Comparison of ENCODE assay signal across 1 cellular context in the genomic region with DNA sequence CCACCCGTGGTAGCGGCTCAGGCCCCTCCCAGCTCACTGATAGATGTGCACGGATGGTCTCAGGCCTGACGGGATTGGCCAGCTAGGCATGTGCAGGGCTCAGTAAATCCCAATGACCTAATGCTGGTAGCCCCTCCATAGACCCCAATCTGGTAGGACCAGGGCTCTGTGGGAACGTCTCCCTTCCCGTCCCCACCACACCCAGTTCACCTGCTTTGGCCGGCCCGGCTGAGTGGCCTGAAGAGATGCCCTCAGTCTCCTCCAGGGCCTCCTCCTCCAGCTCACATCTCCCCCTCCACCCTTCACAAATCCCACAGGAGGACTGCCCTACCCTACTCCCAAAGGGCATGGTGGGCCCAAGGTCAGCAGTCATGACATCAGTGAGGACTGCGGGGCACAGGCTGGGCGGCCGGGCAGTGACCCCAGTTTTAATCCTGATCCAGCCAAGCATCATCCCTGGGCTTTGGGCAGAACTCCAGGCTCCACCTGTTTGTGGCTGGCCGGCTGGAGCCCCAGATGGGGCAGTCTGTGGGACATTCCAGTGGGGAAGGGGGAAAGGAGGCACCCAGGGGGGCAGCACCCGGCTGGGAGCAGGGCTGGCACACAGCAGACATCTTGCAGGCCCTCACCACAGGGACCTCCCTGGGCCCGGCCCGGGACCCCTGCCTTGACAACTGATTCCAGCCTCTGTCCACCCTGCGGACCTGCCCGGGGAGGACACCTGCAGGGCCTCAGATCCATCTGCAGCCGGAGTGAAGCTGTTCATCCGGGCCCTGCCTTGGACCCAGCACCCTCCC.
TF ChIP-seq lines count a peak whose summit lies in the region.

No MANE protein-coding gene starts in this region.

TF ChIP-seq in HEK293, 187 proteins besides CTCF, POLR2A, EP300 and RAD21 (continued from another document):
- TF ChIP-seq, protein P1, sequence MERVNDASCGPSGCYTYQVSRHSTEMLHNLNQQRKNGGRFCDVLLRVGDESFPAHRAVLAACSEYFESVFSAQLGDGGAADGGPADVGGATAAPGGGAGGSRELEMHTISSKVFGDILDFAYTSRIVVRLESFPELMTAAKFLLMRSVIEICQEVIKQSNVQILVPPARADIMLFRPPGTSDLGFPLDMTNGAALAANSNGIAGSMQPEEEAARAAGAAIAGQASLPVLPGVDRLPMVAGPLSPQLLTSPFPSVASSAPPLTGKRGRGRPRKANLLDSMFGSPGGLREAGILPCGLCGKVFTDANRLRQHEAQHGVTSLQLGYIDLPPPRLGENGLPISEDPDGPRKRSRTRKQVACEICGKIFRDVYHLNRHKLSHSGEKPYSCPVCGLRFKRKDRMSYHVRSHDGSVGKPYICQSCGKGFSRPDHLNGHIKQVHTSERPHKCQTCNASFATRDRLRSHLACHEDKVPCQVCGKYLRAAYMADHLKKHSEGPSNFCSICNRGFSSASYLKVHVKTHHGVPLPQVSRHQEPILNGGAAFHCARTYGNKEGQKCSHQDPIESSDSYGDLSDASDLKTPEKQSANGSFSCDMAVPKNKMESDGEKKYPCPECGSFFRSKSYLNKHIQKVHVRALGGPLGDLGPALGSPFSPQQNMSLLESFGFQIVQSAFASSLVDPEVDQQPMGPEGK (tag by site-specific recombination; IDR thresholded peaks at IDR 0.05) = no peak
- TF ChIP-seq ZNF2 (tag by site-specific recombination; IDR thresholded peaks at IDR 0.05) = no peak
- no peak for TF ChIP-seq KLF8 (tag by site-specific recombination; IDR thresholded peaks at IDR 0.05)
TF ChIP-seq in HEK293: peak in this region for 1.
